15 cellular contexts compared by ENCODE assay signal in the genomic region with DNA sequence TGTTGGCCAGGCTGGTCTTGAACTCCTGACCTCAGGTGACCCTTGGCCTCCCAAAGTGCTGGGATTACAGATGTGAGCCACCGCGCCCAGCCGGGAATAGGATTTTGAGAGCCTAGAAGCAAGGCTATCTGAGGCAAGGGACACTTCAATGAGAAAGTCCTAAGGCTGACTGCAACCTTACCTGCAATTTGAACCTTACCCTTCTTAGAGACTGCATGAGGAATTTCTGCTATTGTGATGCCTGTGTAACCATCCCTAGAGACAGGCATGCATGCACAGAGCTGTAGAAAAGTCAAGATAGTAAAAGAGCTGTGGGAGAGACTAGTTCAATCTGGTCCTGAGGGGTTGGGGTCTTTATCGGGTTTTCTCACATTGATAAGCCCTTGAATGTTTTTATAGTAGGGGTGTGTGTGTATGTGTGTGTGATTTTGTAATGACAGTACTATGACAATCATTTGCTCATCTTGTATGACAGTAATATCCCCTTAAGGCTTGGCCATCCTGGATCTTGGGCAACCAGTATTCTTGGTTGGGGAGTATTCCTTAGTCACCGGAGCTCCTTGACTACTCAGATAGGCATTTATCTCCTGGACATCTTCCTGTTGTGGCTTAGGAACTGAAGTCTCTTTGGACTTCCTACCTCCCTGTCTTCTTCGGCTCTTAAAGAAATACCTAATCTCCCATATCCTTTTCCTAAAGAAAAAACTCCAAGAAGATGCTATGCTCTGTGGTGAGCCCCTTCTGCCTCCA. TPM values are rescaled to one million over a fixed set of nuclear protein-coding genes. Genes with fewer than 3 reads are reported as not detected.
DNase-seq lines count a peak whose midpoint lies in the region; ATAC-seq and TF ChIP-seq lines count a peak whose summit lies in the region.
"Had no signal": no experiment of that assay in that cellular context is flagged by ENCODE, and none has a peak within 500 bp of the region (broad histone marks: within the 10 kb centered on the region; RNA-seq: fewer than 3 reads in every experiment).

No MANE protein-coding gene starts in this region.

- H3K27me3 ChIP-seq in GM23338 (ENCODE audit: insufficient read depth) (no peaks in the 10 kb centered on the region), mesenchymal stem cell (ENCODE audit: control insufficient read depth in 1 of 2, insufficient read depth in 1 of 2, low read length in 2 of 2) (no peaks in the 10 kb centered on the region)
- H3K27me3 ChIP-seq: heart right ventricle, stomach had no signal

- no peak overlapping the region for H3K4ac ChIP-seq in mesenchymal stem cell (ENCODE audit: low read depth in 1 of 2, low read length in 2 of 2)

- no peak overlapping the region for H2BK120ac ChIP-seq in mesenchymal stem cell (ENCODE audit: low read depth, low read length)

- H3K79me1 ChIP-seq in mesenchymal stem cell (replicated peaks; ENCODE audit: low read length, poor library complexity, severe bottlenecking) = peaks cover 4% of the 10 kb centered on the region

- H3K27ac Mint-ChIP-seq in GM23338 (no peak overlapping the region), brain (peak overlapping the region in 3 of 5 experiments; percentile 27 to 58 (median 56))
- H3K27ac Mint-ChIP-seq: CD8-positive, alpha-beta memory T cell; progenitor cell of endocrine pancreas; T-helper 17 cell had no signal

- H3K4me1 Mint-ChIP-seq in GM23338 (peaks cover 46% of the 10 kb centered on the region), brain (peaks cover 9% of the 10 kb centered on the region)
- H3K4me1 Mint-ChIP-seq: CD8-positive, alpha-beta memory T cell had no signal

- TF ChIP-seq CTCF in GM23338 (conservative IDR thresholded peaks at IDR 0.05; ENCODE audit: low read depth in 2 of 2) (no peak), brain (conservative IDR thresholded peaks at IDR 0.05) (no peak)

- no peak overlapping the region for H2BK12ac ChIP-seq in mesenchymal stem cell (ENCODE audit: low read length in 2 of 2)

- 89% methylated on average over 6 of the region's 6 CpGs for WGBS in mesenchymal stem cell

- H4K8ac ChIP-seq in mesenchymal stem cell (ENCODE audit: low read length) = no peak overlapping the region

- peak overlapping the region; percentile 19 for H3K9ac ChIP-seq in mesenchymal stem cell (ENCODE audit: low read length)

- H3K14ac ChIP-seq in mesenchymal stem cell (ENCODE audit: low read length in 2 of 2) = no peak overlapping the region

- no peaks in the 10 kb centered on the region for H3F3A ChIP-seq in GM23338 (replicated peaks; ENCODE audit: low read depth)

- H3K9me3 ChIP-seq in mesenchymal stem cell (ENCODE audit: control insufficient read depth, low read length) = no peaks in the 10 kb centered on the region
- H3K9me3 ChIP-seq: heart right ventricle, stomach had no signal

- peaks cover 19% of the 10 kb centered on the region; the same call in 1 of the 2 replicates for H3K4me1 ChIP-seq in GM23338 (ENCODE audit: insufficient read depth)
- peaks cover 12% of the 10 kb centered on the region for H3K4me1 ChIP-seq in mesenchymal stem cell (ENCODE audit: control insufficient read depth, insufficient read depth, low read depth, low read length)

- H3K9me2 ChIP-seq in GM23338 (ENCODE audit: insufficient read depth) = 0 out of 2 replicates have a peak, but pooled peaks cover 20% of the 10 kb centered on the region

- H2BK5ac ChIP-seq in mesenchymal stem cell (ENCODE audit: low read depth, low read length, poor library complexity, severe bottlenecking) = no peak overlapping the region

- H4K91ac ChIP-seq in mesenchymal stem cell (ENCODE audit: low read length) = no peak overlapping the region

- H3K36me3 ChIP-seq in GM23338 (ENCODE audit: insufficient read depth) (peaks cover 12% of the 10 kb centered on the region), mesenchymal stem cell (ENCODE audit: control insufficient read depth in 1 of 2, insufficient read depth in 2 of 2, low read depth in 1 of 2, low read length in 2 of 2) (peaks cover 24 to 25% of the 10 kb centered on the region in 2 experiments)

- no peaks in the 10 kb centered on the region for H4K20me1 ChIP-seq in GM23338 (replicated peaks; ENCODE audit: insufficient read depth)

- peaks cover 9% of the 10 kb centered on the region for H3K27me3 Mint-ChIP-seq in GM23338 (ENCODE audit: insufficient read depth, low read depth, poor library complexity)
- no peaks in the 10 kb centered on the region for H3K27me3 Mint-ChIP-seq in brain
- H3K27me3 Mint-ChIP-seq: CD8-positive, alpha-beta memory T cell; T-helper 17 cell had no signal

- no peak overlapping the region for H2BK15ac ChIP-seq in mesenchymal stem cell (ENCODE audit: low read depth, poor library complexity, severe bottlenecking)

- H2AFZ ChIP-seq in GM23338 (no peak overlapping the region), mesenchymal stem cell (ENCODE audit: low read depth, low read length) (no peak overlapping the region)

- H3K4me2 ChIP-seq in GM23338 (no peak overlapping the region), mesenchymal stem cell (ENCODE audit: low read length, poor library complexity, severe bottlenecking) (no peak overlapping the region)

- ATAC-seq in GM23338 = peak; percentile 81
- ATAC-seq: heart right ventricle, T-helper 17 cell had no signal

- H2AK5ac ChIP-seq in mesenchymal stem cell (ENCODE audit: low read length, severe bottlenecking) = no peak overlapping the region

- no peak overlapping the region for H3K23ac ChIP-seq in mesenchymal stem cell (ENCODE audit: low read length in 2 of 2)

- H3K27ac ChIP-seq in GM23338 (ENCODE audit: low read depth) (no peak overlapping the region), mesenchymal stem cell (ENCODE audit: low read length, poor library complexity, severe bottlenecking) (no peak overlapping the region)
- H3K27ac ChIP-seq: heart right ventricle, stomach had no signal

- DNase-seq in AG08396 (ENCODE audit: low spot score) (peak; percentile 33), GM23338 (ENCODE audit: low spot score) (peak; percentile 57), mesenchymal stem cell (peak; percentile 31), NCI-H2029 treated with DMSO at 0.1 percent for 48 hours (lab: John Stamatoyannopoulos, UW) (no peak), NCI-H187 (lab: John Stamatoyannopoulos, UW) (no peak), NOMO-1 treated with DMSO at 0.1 percent for 48 hours (lab: John Stamatoyannopoulos, UW; ENCODE audit: unreplicated experiment) (no peak)
- DNase-seq in stimulated activated CD4-positive, alpha-beta T cell treated with anti-CD3 and anti-CD28 coated beads, Interleukin-2, amount 100 ng/mL, for 48 hours = no peak
- DNase-seq: amniotic stem cell; CD8-positive, alpha-beta memory T cell; heart right ventricle; Kasumi-1; stomach; T-helper 17 cell had no signal

- H3K36me3 Mint-ChIP-seq in GM23338 (ENCODE audit: low read depth) = peaks cover 23% of the 10 kb centered on the region
- H3K36me3 Mint-ChIP-seq in brain = peaks cover 13% of the 10 kb centered on the region

- no peaks in the 10 kb centered on the region; the same call in 2 of the 3 replicates for H3K9me3 Mint-ChIP-seq in GM23338
- no peaks in the 10 kb centered on the region for H3K9me3 Mint-ChIP-seq in brain
- H3K9me3 Mint-ChIP-seq: CD8-positive, alpha-beta memory T cell had no signal

- H3K79me2 ChIP-seq in GM23338 (replicated peaks; ENCODE audit: insufficient read depth) = no peaks in the 10 kb centered on the region

- H3K18ac ChIP-seq in mesenchymal stem cell (ENCODE audit: low read depth in 1 of 2, low read length in 2 of 2) = no peak overlapping the region

- H3K4me3 Mint-ChIP-seq in GM23338 (no peak overlapping the region), brain (no peak overlapping the region)
- H3K4me3 Mint-ChIP-seq: CD8-positive, alpha-beta memory T cell; T-helper 17 cell had no signal

- H3K4me3 ChIP-seq in GM23338 = no peak overlapping the region
- H3K4me3 ChIP-seq in mesenchymal stem cell (ENCODE audit: insufficient read depth in 1 of 2, low read depth in 1 of 2, low read length in 2 of 2) = no peak overlapping the region
- H3K4me3 ChIP-seq: heart right ventricle, stomach had no signal

TF ChIP-seq in GM23338, 12 proteins besides CTCF, POLR2A, EP300 and RAD21 (continues in another document):
- TF ChIP-seq, protein P1, sequence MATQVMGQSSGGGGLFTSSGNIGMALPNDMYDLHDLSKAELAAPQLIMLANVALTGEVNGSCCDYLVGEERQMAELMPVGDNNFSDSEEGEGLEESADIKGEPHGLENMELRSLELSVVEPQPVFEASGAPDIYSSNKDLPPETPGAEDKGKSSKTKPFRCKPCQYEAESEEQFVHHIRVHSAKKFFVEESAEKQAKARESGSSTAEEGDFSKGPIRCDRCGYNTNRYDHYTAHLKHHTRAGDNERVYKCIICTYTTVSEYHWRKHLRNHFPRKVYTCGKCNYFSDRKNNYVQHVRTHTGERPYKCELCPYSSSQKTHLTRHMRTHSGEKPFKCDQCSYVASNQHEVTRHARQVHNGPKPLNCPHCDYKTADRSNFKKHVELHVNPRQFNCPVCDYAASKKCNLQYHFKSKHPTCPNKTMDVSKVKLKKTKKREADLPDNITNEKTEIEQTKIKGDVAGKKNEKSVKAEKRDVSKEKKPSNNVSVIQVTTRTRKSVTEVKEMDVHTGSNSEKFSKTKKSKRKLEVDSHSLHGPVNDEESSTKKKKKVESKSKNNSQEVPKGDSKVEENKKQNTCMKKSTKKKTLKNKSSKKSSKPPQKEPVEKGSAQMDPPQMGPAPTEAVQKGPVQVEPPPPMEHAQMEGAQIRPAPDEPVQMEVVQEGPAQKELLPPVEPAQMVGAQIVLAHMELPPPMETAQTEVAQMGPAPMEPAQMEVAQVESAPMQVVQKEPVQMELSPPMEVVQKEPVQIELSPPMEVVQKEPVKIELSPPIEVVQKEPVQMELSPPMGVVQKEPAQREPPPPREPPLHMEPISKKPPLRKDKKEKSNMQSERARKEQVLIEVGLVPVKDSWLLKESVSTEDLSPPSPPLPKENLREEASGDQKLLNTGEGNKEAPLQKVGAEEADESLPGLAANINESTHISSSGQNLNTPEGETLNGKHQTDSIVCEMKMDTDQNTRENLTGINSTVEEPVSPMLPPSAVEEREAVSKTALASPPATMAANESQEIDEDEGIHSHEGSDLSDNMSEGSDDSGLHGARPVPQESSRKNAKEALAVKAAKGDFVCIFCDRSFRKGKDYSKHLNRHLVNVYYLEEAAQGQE (IDR thresholded peaks at IDR 0.05; ENCODE audit: unreplicated experiment) = no peak
- TF ChIP-seq CREB1 (CRISPR knock-in tag; IDR thresholded peaks at IDR 0.05; ENCODE audit: low read depth) (no peak), ZNF331 (CRISPR knock-in tag; IDR thresholded peaks at IDR 0.05; ENCODE audit: low read depth) (no peak)

RNA-seq across cellular contexts. Expression of a gene that starts 11.2 kb away (rescaled TPM):
- 37.4 and 37.6 TPM in 2 replicates for total RNA-seq in GM23338 (2014; rRNA removed; shearing (Covaris generic))
- 20.3 and 22.6 TPM in 2 replicates for polyA plus RNA-seq in GM23338 (2016; fragmentation: Nextera tagmentation; extraction: Ambion mirVana)
- polyA plus RNA-seq in brain (ENCODE audit: insufficient read depth, low read depth, low replicate concordance) = 49.4 TPM
- 18.0 TPM for polyA plus RNA-seq in mesenchymal stem cell (2013, experiment 1 of 2)
- polyA plus RNA-seq in mesenchymal stem cell (2013, experiment 2 of 2) = 17.9 TPM

RNA-seq across cellular contexts. Expression of a gene that starts 42.6 kb away (rescaled TPM):
- 0.14 and 0.19 TPM in 2 replicates for total RNA-seq in GM23338 (2014; rRNA removed; shearing (Covaris generic))
- polyA plus RNA-seq in GM23338 (2016; fragmentation: Nextera tagmentation; extraction: Ambion mirVana) (0.03 and 0.05 TPM in 2 replicates), brain (ENCODE audit: insufficient read depth, low read depth, low replicate concordance) (14.7 TPM)
- 0.03 TPM for polyA plus RNA-seq in mesenchymal stem cell (2013, experiment 1 of 2)
- polyA plus RNA-seq in mesenchymal stem cell (2013, experiment 2 of 2) = 0.01 TPM
- total RNA-seq: T-helper 17 cell had no signal
- polyA plus RNA-seq: CD8-positive, alpha-beta memory T cell had no signal

Comparison
In these comparisons a context has a peak if more than half of its experiments do, and no peak if none do; other contexts are left out.
1. DNase-seq: peak in AG08396 (single experiment), GM23338 (single experiment) and mesenchymal stem cell (single experiment); none in NCI-H2029 treated with DMSO at 0.1 percent for 48 hours (single experiment), NCI-H187 (0 of 2), stimulated activated CD4-positive, alpha-beta T cell treated with anti-CD3 and anti-CD28 coated beads, Interleukin-2, amount 100 ng/mL, for 48 hours (0 of 2) and NOMO-1 treated with DMSO at 0.1 percent for 48 hours (single experiment).
2. RNA of a gene that starts 42.6 kb away (polyA plus RNA-seq): 14.7 TPM in brain (single experiment); 0.03 to 0.05 TPM in GM23338; every median in the first group is over 10 times any median in the second.